ENCODE assay signal across 14 cellular contexts in the genomic region with DNA sequence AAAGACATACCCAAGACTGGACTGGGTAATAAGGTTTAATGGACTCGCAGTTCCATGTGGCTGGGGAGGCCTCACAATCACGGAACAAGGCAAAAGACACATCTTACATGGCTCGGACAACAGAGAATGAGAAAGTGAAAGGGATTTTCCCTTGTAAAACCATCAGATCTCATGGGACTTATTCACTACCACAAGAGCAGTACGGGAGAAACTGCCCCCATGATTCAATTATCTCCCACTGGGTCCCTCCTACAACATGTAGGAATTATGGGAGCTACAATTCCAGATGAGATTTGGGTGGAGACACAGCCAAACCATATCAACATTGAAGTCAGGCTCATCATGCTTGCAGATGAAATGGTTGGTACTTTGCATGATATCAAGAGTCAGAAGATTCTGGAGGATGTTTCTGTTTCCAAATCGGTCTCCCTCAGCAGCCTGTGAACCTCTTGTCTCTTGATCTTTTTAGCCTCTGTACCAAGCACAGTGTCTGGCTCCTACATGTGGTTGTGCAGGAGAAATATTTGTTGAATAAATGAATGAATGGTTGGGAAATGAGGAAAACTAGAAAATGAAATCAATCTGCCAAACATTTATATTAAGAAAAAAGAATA.
A peak's percentile ranks its signal among the peaks of the same experiment; 100 is the strongest.
DNase-seq lines count a peak whose midpoint lies in the region; ATAC-seq and TF ChIP-seq lines count a peak whose summit lies in the region.
"Had no signal": no experiment of that assay in that cellular context is flagged by ENCODE, and none has a peak within 500 bp of the region (broad histone marks: within the 10 kb centered on the region; RNA-seq: fewer than 3 reads in every experiment).

No MANE protein-coding gene starts in this region.

- 0 out of 2 replicates have a peak, but pooled peaks cover under 1% of the 10 kb centered on the region for H3K9me2 ChIP-seq in GM23338 (ENCODE audit: insufficient read depth)

- H3K27me3 ChIP-seq in BLaER1 treated with 17β-estradiol and CSF1 and Interleukin-3, amounts not matched to agents 10 nM and 100 nM = no peaks in the 10 kb centered on the region
- H3K27me3 ChIP-seq in GM23338 (ENCODE audit: insufficient read depth) = no peaks in the 10 kb centered on the region

- no peak overlapping the region for H3K4me3 Mint-ChIP-seq in GM23338
- H3K4me3 Mint-ChIP-seq: activated CD4-positive, alpha-beta T cell treated with anti-CD3 and anti-CD28 coated beads, Interleukin-2, amount 10 ng/mL, durations not matched to agents 24 days and 14 days had no signal

- H3K4me1 ChIP-seq in BLaER1 treated with 17β-estradiol and CSF1 and Interleukin-3, amounts not matched to agents 10 nM and 100 nM = peaks cover 25 to 49% (median 37%) of the 10 kb centered on the region in 10 experiments
- H3K4me1 ChIP-seq in GM23338 (ENCODE audit: insufficient read depth) = peaks cover 2% of the 10 kb centered on the region; the same call in 1 of the 2 replicates

- H3K4me1 Mint-ChIP-seq in GM23338 = no peaks in the 10 kb centered on the region

- H4K20me1 ChIP-seq in BLaER1 treated with 17β-estradiol and CSF1 and Interleukin-3, amounts not matched to agents 10 nM and 100 nM = peaks cover 0 to 6% (median 0%) of the 10 kb centered on the region in 11 experiments; a peak in 2 of 22 replicates
- no peaks in the 10 kb centered on the region for H4K20me1 ChIP-seq in GM23338 (replicated peaks; ENCODE audit: insufficient read depth)

- no peaks in the 10 kb centered on the region for H3K9me3 Mint-ChIP-seq in GM23338
- H3K9me3 Mint-ChIP-seq: activated CD4-positive, alpha-beta T cell treated with anti-CD3 and anti-CD28 coated beads, Interleukin-2, amount 10 ng/mL, durations not matched to agents 24 days and 14 days had no signal

- H3K4me3 ChIP-seq in BLaER1 treated with 17β-estradiol and CSF1 and Interleukin-3, amounts not matched to agents 10 nM and 100 nM = peak overlapping the region in 1 of 10 experiments; percentile 39; a peak in 2 of 20 replicates
- no peak overlapping the region for H3K4me3 ChIP-seq in GM23338

- DNase-seq in GM23338 (ENCODE audit: low spot score) = no peak
- no peak for DNase-seq in NCI-H2171 treated with DMSO at 0.1 percent for 48 hours (lab: John Stamatoyannopoulos, UW)
- no peak for DNase-seq in left colon
- no peak for DNase-seq in NOMO-1 (lab: John Stamatoyannopoulos, UW; ENCODE audit: unreplicated experiment in 2 of 2)
- DNase-seq: 8988T; activated CD4-positive, alpha-beta T cell treated with anti-CD3 and anti-CD28 coated beads, Interleukin-2, amount 10 ng/mL, durations not matched to agents 24 days and 14 days; activated effector memory CD4-positive, alpha-beta T cell treated with Interleukin-2 at 50 U/mL for 16 hours; caudate nucleus had no signal

- H3K9ac ChIP-seq in BLaER1 treated with 17β-estradiol and CSF1 and Interleukin-3, amounts not matched to agents 10 nM and 100 nM = peak overlapping the region in 3 of 11 experiments; percentile 19 to 53 (median 34); a peak in 4 of 22 replicates
- H3K9ac ChIP-seq: KMS-11 had no signal

- H3K36me3 ChIP-seq in BLaER1 treated with 17β-estradiol and CSF1 and Interleukin-3, amounts not matched to agents 10 nM and 100 nM = peaks cover 0 to 42% (median 27%) of the 10 kb centered on the region in 11 experiments; a peak in 17 of 22 replicates
- H3K36me3 ChIP-seq in GM23338 (ENCODE audit: insufficient read depth) = no peaks in the 10 kb centered on the region

- intact Hi-C loops in left colon (cut with DNase I, micrococcal nuclease) = no loop called here

- no peak overlapping the region for H2AFZ ChIP-seq in GM23338

- peak; percentile 76 for ATAC-seq in GM19351 (IDR thresholded peaks at IDR 0.05; ENCODE audit: unreplicated experiment)
- peak; percentile 71 for ATAC-seq in HG02588 (IDR thresholded peaks at IDR 0.05; ENCODE audit: unreplicated experiment)
- ATAC-seq in HG03280 (IDR thresholded peaks at IDR 0.05; ENCODE audit: unreplicated experiment) = peak; percentile 59
- ATAC-seq in GM23338 = no peak
- no peak for ATAC-seq in left colon

- peaks cover 0 to 29% (median 18%) of the 10 kb centered on the region in 11 experiments; a peak in 13 of 22 replicates for H3K9me3 ChIP-seq in BLaER1 treated with 17β-estradiol and CSF1 and Interleukin-3, amounts not matched to agents 10 nM and 100 nM (replicated peaks in 1 of 11)

- H3K27ac ChIP-seq in BLaER1 treated with 17β-estradiol and CSF1 and Interleukin-3, amounts not matched to agents 10 nM and 100 nM = peak overlapping the region in 5 of 11 experiments; percentile 5 to 65 (median 51); a peak in 6 of 22 replicates
- H3K27ac ChIP-seq in GM23338 (ENCODE audit: low read depth) = no peak overlapping the region
- H3K27ac ChIP-seq: epithelial cell of prostate, KMS-11 had no signal

- peaks cover 4% of the 10 kb centered on the region for H3K27me3 Mint-ChIP-seq in GM23338 (ENCODE audit: insufficient read depth, low read depth, poor library complexity)
- H3K27me3 Mint-ChIP-seq: activated CD4-positive, alpha-beta T cell treated with anti-CD3 and anti-CD28 coated beads, Interleukin-2, amount 10 ng/mL, durations not matched to agents 24 days and 14 days had no signal

- H3K27ac Mint-ChIP-seq in GM23338 = no peak overlapping the region
- H3K27ac Mint-ChIP-seq: activated CD4-positive, alpha-beta T cell treated with anti-CD3 and anti-CD28 coated beads, Interleukin-2, amount 10 ng/mL, durations not matched to agents 24 days and 14 days had no signal

- H3F3A ChIP-seq in GM23338 (replicated peaks; ENCODE audit: low read depth) = no peaks in the 10 kb centered on the region

- peak overlapping the region; percentile 38 to 87 (median 76) for H3K4me2 ChIP-seq in BLaER1 treated with 17β-estradiol and CSF1 and Interleukin-3, amounts not matched to agents 10 nM and 100 nM
- no peak overlapping the region for H3K4me2 ChIP-seq in GM23338
- H3K4me2 ChIP-seq: KMS-11 had no signal

- H3K36me3 Mint-ChIP-seq in GM23338 (ENCODE audit: low read depth) = no peaks in the 10 kb centered on the region

- no peaks in the 10 kb centered on the region for H3K79me2 ChIP-seq in GM23338 (replicated peaks; ENCODE audit: insufficient read depth)

- TF ChIP-seq CTCF in GM23338 (conservative IDR thresholded peaks at IDR 0.05; ENCODE audit: low read depth in 2 of 2) = no peak

TF ChIP-seq in GM23338, 12 proteins besides CTCF, POLR2A, EP300 and RAD21 (continues in another document):
- TF ChIP-seq EZH2 (IDR thresholded peaks at IDR 0.05; ENCODE audit: low read depth, unreplicated experiment) (no peak), REST (IDR thresholded peaks at IDR 0.05; ENCODE audit: unreplicated experiment) (no peak), JUNB (IDR thresholded peaks at IDR 0.05; ENCODE audit: unreplicated experiment) (no peak), EZH2phosphoT487 (IDR thresholded peaks at IDR 0.05; ENCODE audit: unreplicated experiment) (no peak), STAT1 (IDR thresholded peaks at IDR 0.05; ENCODE audit: unreplicated experiment) (no peak), ZNF331 (CRISPR knock-in tag; IDR thresholded peaks at IDR 0.05; ENCODE audit: low read depth) (no peak), POLR2AphosphoS5 (IDR thresholded peaks at IDR 0.05; ENCODE audit: low read depth) (no peak), CREB1 (CRISPR knock-in tag; IDR thresholded peaks at IDR 0.05; ENCODE audit: low read depth) (no peak)

Comparison
In these comparisons a context has a peak if more than half of its experiments do, and no peak if none do; other contexts are left out.
1. ATAC-seq: peak in GM19351 (single experiment), HG02588 (single experiment) and HG03280 (single experiment); none in GM23338 (single experiment) and left colon (single experiment).